9 cellular contexts compared by ENCODE assay signal in genomic region chr19:2721570-2722540, GRCh38.
DNase-seq lines count a peak whose midpoint lies in the region; ATAC-seq and TF ChIP-seq lines count a peak whose summit lies in the region.
"Had no signal": no experiment of that assay in that cellular context is flagged by ENCODE, and none has a peak within 500 bp of the region (broad histone marks: within the 10 kb centered on the region; RNA-seq: fewer than 3 reads in every experiment).

No MANE protein-coding gene starts in this region.

- peaks cover 7% of the 10 kb centered on the region; the same call in 1 of the 2 replicates for H3K27me3 ChIP-seq in HAP-1 (ENCODE audit: low read depth)

- H3K9me3 ChIP-seq in HAP-1, result no peaks in the 10 kb centered on the region

- no peak overlapping the region for H3K27ac Mint-ChIP-seq in nephron progenitor cell

- H3K4me3 Mint-ChIP-seq in nephron progenitor cell, result peak overlapping the region; percentile 72

- DNase-seq in AG10803 (ENCODE audit: low read depth) (no peak), HAP-1 (ENCODE audit: low spot score in 2 of 2) (no peak), coronary artery (ENCODE audit: low spot score) (no peak), nephron progenitor cell (peak; percentile 30), GOT3 (lab: John Stamatoyannopoulos, UW) (no peak), kidney glomerular epithelial cell (lab: John Stamatoyannopoulos, UW) (no peak)
- DNase-seq: stimulated activated CD4-positive, alpha-beta T cell treated with anti-CD3 and anti-CD28 coated beads, Interleukin-15, amount 100 ng/mL, for 24 hours had no signal

- no peak for TF ChIP-seq CTCF in AG10803 (conservative IDR thresholded peaks at IDR 0.05; ENCODE audit: low read length)
- no peak for TF ChIP-seq CTCF in coronary artery (IDR thresholded peaks at IDR 0.05)
- TF ChIP-seq CTCF in nephron progenitor cell (IDR thresholded peaks at IDR 0.05), result no peak

- H3K27ac ChIP-seq in coronary artery, result no peak overlapping the region

- H3K4me3 ChIP-seq in AG10803 (ENCODE audit: low read length) (peak overlapping the region; percentile 59), HAP-1 (peak overlapping the region; percentile 35), coronary artery (peak overlapping the region; percentile 62)

- no peaks in the 10 kb centered on the region for H3K36me3 ChIP-seq in HAP-1 (replicated peaks)

- in situ Hi-C loops in HAP-1 (cut with MboI; ENCODE audit: low sequenced_read_pairs), result no loop called here

- ATAC-seq in HG03354 (IDR thresholded peaks at IDR 0.05; ENCODE audit: poor library complexity, severe bottlenecking, unreplicated experiment), result no peak
- ATAC-seq in GM21737 (IDR thresholded peaks at IDR 0.05; ENCODE audit: unreplicated experiment), result no peak

- no peaks in the 10 kb centered on the region for H3K36me3 Mint-ChIP-seq in nephron progenitor cell (ENCODE audit: low read depth)

- no peaks in the 10 kb centered on the region for H3K9me3 Mint-ChIP-seq in nephron progenitor cell

- peaks cover 77% of the 10 kb centered on the region for H3K27me3 Mint-ChIP-seq in nephron progenitor cell (ENCODE audit: low read depth, poor library complexity)

- H3K4me1 ChIP-seq in HAP-1, result no peaks in the 10 kb centered on the region; the same call in 1 of the 2 replicates

- peaks cover 12% of the 10 kb centered on the region for H3K4me1 Mint-ChIP-seq in nephron progenitor cell
